ENCODE assay signal across 19 cellular contexts in the genomic region with DNA sequence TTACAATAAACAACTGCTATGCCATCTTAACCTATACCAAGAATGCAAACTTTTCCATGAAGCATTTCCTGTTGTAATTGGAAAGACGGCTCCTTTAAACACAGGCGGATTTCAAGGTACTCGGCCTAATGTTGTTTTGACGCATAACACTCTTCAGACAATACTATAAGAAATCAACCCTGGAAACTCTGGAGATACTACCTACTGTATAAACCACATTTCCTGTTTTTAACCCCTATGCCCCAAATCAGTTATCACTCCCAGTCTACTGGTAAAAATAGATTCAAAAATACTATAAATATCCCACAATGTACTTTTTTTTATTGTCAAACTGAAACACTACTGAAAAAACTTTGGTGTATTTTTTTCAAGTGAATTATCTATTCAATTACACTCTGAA.
A peak's percentile ranks its signal among the peaks of the same experiment; 100 is the strongest.
DNase-seq lines count a peak whose midpoint lies in the region; ATAC-seq, FAIRE-seq and TF ChIP-seq lines count a peak whose summit lies in the region.
"Had no signal": no experiment of that assay in that cellular context is flagged by ENCODE, and none has a peak within 500 bp of the region (broad histone marks: within the 10 kb centered on the region; RNA-seq: fewer than 3 reads in every experiment).

No MANE protein-coding gene starts in this region.

- H3K9ac ChIP-seq in OCI-LY3 (ENCODE audit: low read length) (no peak overlapping the region), GM12878 (ENCODE audit: control insufficient read depth, insufficient read depth, low read length) (no peak overlapping the region)

- H4K20me1 ChIP-seq in OCI-LY3 (ENCODE audit: insufficient read depth, low read length) (no peaks in the 10 kb centered on the region), GM12878 (ENCODE audit: control insufficient read depth, insufficient read depth) (no peaks in the 10 kb centered on the region)

- SMC1A ChIA-PET in GM12878 (lab: Charles Lee; ENCODE audit: uncharacterized antibody, unreplicated experiment): interaction anchor here (0.8 to 1.8 kb wide), 4 partner anchors 8 to 105 kb away, joined by 3 to 5 read pairs (median 4); no protein-coding TSS in a partner anchor

- H3K4me3 Mint-ChIP-seq in activated naive CD4-positive, alpha-beta T cell treated with anti-CD3 and anti-CD28 coated beads, Interleukin-2, amount 10 ng/mL, durations not matched to agents 7 days and 5 days: peak overlapping the region; percentile 7
- H3K4me3 Mint-ChIP-seq: dendritic cell treated with granulocyte-macrophage colony-stimulating factor and Interleukin-4, amounts not matched to agents 40 ng/mL and 50 ng/mL, for 4 days had no signal

- H3K36me3 Mint-ChIP-seq in activated naive CD4-positive, alpha-beta T cell treated with anti-CD3 and anti-CD28 coated beads, Interleukin-2, amount 10 ng/mL, durations not matched to agents 7 days and 5 days: peaks cover 42% of the 10 kb centered on the region

- H3K27ac ChIP-seq in OCI-LY3 (ENCODE audit: low read length) (no peak overlapping the region), GM12878 (ENCODE audit: control insufficient read depth, insufficient read depth) (no peak overlapping the region), lower lobe of right lung (no peak overlapping the region), aorta (ENCODE audit: low read depth in 1 of 2, low read length in 2 of 2) (no peak overlapping the region)
- H3K27ac ChIP-seq: brain microvascular endothelial cell, pancreas had no signal

- TF ChIP-seq EP300 in GM12878 (IDR thresholded peaks at IDR 0.05; ENCODE audit: borderline replicate concordance in 1 of 2, control insufficient read depth in 1 of 2, low read depth in 2 of 2, low read length in 2 of 2): no peak

- H3K27me3 ChIP-seq in OCI-LY3 (ENCODE audit: low read depth, low read length) (no peaks in the 10 kb centered on the region), GM12878 (replicated peaks in 1 of 2; ENCODE audit: control insufficient read depth in 2 of 2, insufficient read depth in 2 of 2, low read length in 1 of 2) (no peaks in the 10 kb centered on the region), lower lobe of right lung (ENCODE audit: low read depth) (no peaks in the 10 kb centered on the region), aorta (ENCODE audit: control insufficient read depth in 1 of 2, insufficient read depth in 2 of 2, low read length in 1 of 2) (no peaks in the 10 kb centered on the region)
- H3K27me3 ChIP-seq: brain microvascular endothelial cell, pancreas had no signal

- ATAC-seq in GM12878: no peak
- no peak for ATAC-seq in lower lobe of right lung
- ATAC-seq in aorta (ENCODE audit: low FRiP score): no peak
- ATAC-seq: left ventricle myocardium superior, pancreas, sciatic nerve had no signal

- H3K9me3 ChIP-seq in OCI-LY3 (ENCODE audit: insufficient read depth, low read length) (no peaks in the 10 kb centered on the region), GM12878 (replicated peaks; ENCODE audit: control insufficient read depth, insufficient read depth, low read length) (no peaks in the 10 kb centered on the region), lower lobe of right lung (no peaks in the 10 kb centered on the region), aorta (ENCODE audit: control insufficient read depth, low read length) (no peaks in the 10 kb centered on the region)
- H3K9me3 ChIP-seq: pancreas had no signal

- DNase-seq in activated naive CD4-positive, alpha-beta T cell treated with anti-CD3 and anti-CD28 coated beads, Interleukin-2, amount 10 ng/mL, durations not matched to agents 7 days and 5 days: no peak
- no peak for DNase-seq in activated naive CD4-positive, alpha-beta T cell treated with Interleukin-2 at 50 U/mL for 16 hours
- no peak for DNase-seq in GM12878 (ENCODE audit: low read depth, low spot score)
- no peak for DNase-seq in NCI-H524 treated with DMSO at 0.1 percent for 48 hours (lab: John Stamatoyannopoulos, UW)
- no peak for DNase-seq in lower lobe of right lung
- no peak for DNase-seq in aorta
- no peak for DNase-seq in NCI-H1694 treated with DMSO at 0.1 percent for 48 hours (lab: John Stamatoyannopoulos, UW)
- DNase-seq: activated gamma-delta T cell treated with Interleukin-2 at 50 U/mL for 16 hours, brain microvascular endothelial cell, DMS 273 treated with DMSO at 0.1 percent for 48 hours, GF-D8, IMR-90, left ventricle myocardium superior, NCI-H1092 treated with DMSO at 0.1 percent for 48 hours, pancreas, SIG-M5 had no signal

- RAD21 ChIA-PET in GM12878 (lab: Charles Lee; ENCODE audit: unreplicated experiment): no interaction called here

- no peak overlapping the region for H2AFZ ChIP-seq in OCI-LY3 (ENCODE audit: low read depth, low read length)
- no peak overlapping the region for H2AFZ ChIP-seq in GM12878 (ENCODE audit: control insufficient read depth, low read depth, low read length)

- no peaks in the 10 kb centered on the region for H3K27me3 Mint-ChIP-seq in activated naive CD4-positive, alpha-beta T cell treated with anti-CD3 and anti-CD28 coated beads, Interleukin-2, amount 10 ng/mL, durations not matched to agents 7 days and 5 days
- H3K27me3 Mint-ChIP-seq: dendritic cell treated with granulocyte-macrophage colony-stimulating factor and Interleukin-4, amounts not matched to agents 40 ng/mL and 50 ng/mL, for 4 days had no signal

- peaks cover 34% of the 10 kb centered on the region for H3K4me1 ChIP-seq in OCI-LY3 (ENCODE audit: low read length)
- peaks cover 7% of the 10 kb centered on the region for H3K4me1 ChIP-seq in GM12878 (ENCODE audit: control insufficient read depth, insufficient read depth, low read length)
- H3K4me1 ChIP-seq in lower lobe of right lung: no peaks in the 10 kb centered on the region
- no peaks in the 10 kb centered on the region for H3K4me1 ChIP-seq in aorta (ENCODE audit: control insufficient read depth in 1 of 2, insufficient read depth in 2 of 2, low read length in 2 of 2)
- H3K4me1 ChIP-seq: pancreas had no signal

- in situ Hi-C loops in GM12878 (cut with MboI): no loop called here

- no peak for FAIRE-seq in GM12878 (lab: Jason Lieb, UNC)
- FAIRE-seq: pancreas had no signal

- H3K4me1 Mint-ChIP-seq in activated naive CD4-positive, alpha-beta T cell treated with anti-CD3 and anti-CD28 coated beads, Interleukin-2, amount 10 ng/mL, durations not matched to agents 7 days and 5 days: peaks cover 99% of the 10 kb centered on the region

- peak overlapping the region; percentile 23 for H3K4me2 ChIP-seq in OCI-LY3 (ENCODE audit: low read length)
- no peak overlapping the region for H3K4me2 ChIP-seq in GM12878 (ENCODE audit: control insufficient read depth, insufficient read depth)

- CTCF ChIA-PET in activated naive CD4-positive, alpha-beta T cell treated with anti-CD3 and anti-CD28 coated beads, Interleukin-2, amount 10 ng/mL, durations not matched to agents 7 days and 5 days (lab: Charles Lee): interaction anchor here (1.3 kb wide), 1 partner anchor 20 kb away, joined by 3 read pairs; no protein-coding TSS in a partner anchor
- CTCF ChIA-PET in GM12878 (lab: Yijun Ruan, JAX): no interaction called here

- TF ChIP-seq CTCF in OCI-LY3 (IDR thresholded peaks at IDR 0.05; ENCODE audit: low read depth, low read length) (no peak), GM12878 (IDR thresholded peaks at IDR 0.05 in 2 of 3, conservative IDR thresholded peaks at IDR 0.05 in 1 of 3; ENCODE audit: control insufficient read depth in 2 of 3, extremely low read depth in 1 of 3, insufficient read depth in 1 of 3, low read depth in 3 of 3, low read length in 3 of 3) (no peak), lower lobe of right lung (IDR thresholded peaks at IDR 0.05) (no peak)

- BruUV-seq in GM12878 (replicated peaks; lab: Mats Ljungman, UMichigan): no TSS peak

- no peak overlapping the region for H3K4me3 ChIP-seq in OCI-LY3 (ENCODE audit: low read length)
- no peak overlapping the region for H3K4me3 ChIP-seq in GM12878
- H3K4me3 ChIP-seq in lower lobe of right lung: no peak overlapping the region
- no peak overlapping the region for H3K4me3 ChIP-seq in aorta (ENCODE audit: low read length in 2 of 2)
- H3K4me3 ChIP-seq: pancreas had no signal

- H3K79me2 ChIP-seq in OCI-LY3 (ENCODE audit: low read length) (no peaks in the 10 kb centered on the region), GM12878 (ENCODE audit: control insufficient read depth, insufficient read depth, low read length) (no peaks in the 10 kb centered on the region)

- intact Hi-C loops in GM12878 (cut with micrococcal nuclease; ENCODE audit: unreplicated experiment): no loop called here
- intact Hi-C loops in lower lobe of right lung (cut with DNase I): no loop called here
- intact Hi-C loops in aorta (cut with DNase I): no loop called here

- POLR2A ChIA-PET in GM12878 (lab: Charles Lee): no interaction called here

- peak overlapping the region; percentile 86 for H3K27ac Mint-ChIP-seq in activated naive CD4-positive, alpha-beta T cell treated with anti-CD3 and anti-CD28 coated beads, Interleukin-2, amount 10 ng/mL, durations not matched to agents 7 days and 5 days
- H3K27ac Mint-ChIP-seq: dendritic cell treated with granulocyte-macrophage colony-stimulating factor and Interleukin-4, amounts not matched to agents 40 ng/mL and 50 ng/mL, for 4 days had no signal

- no peak for TF ChIP-seq POLR2A in GM12878 (IDR thresholded peaks at IDR 0.05; ENCODE audit: low read depth, low read length)

- H3K9me3 Mint-ChIP-seq in activated naive CD4-positive, alpha-beta T cell treated with anti-CD3 and anti-CD28 coated beads, Interleukin-2, amount 10 ng/mL, durations not matched to agents 7 days and 5 days: peaks cover 2% of the 10 kb centered on the region
- H3K9me3 Mint-ChIP-seq: dendritic cell treated with granulocyte-macrophage colony-stimulating factor and Interleukin-4, amounts not matched to agents 40 ng/mL and 50 ng/mL, for 4 days had no signal

- TF ChIP-seq RAD21 in GM12878 (IDR thresholded peaks at IDR 0.05; ENCODE audit: insufficient read depth, low read depth, low read length): no peak

- H3K36me3 ChIP-seq in OCI-LY3 (replicated peaks; ENCODE audit: low read depth, low read length) (no peaks in the 10 kb centered on the region), GM12878 (ENCODE audit: control insufficient read depth in 2 of 2, insufficient read depth in 2 of 2, low read length in 1 of 2) (no peaks in the 10 kb centered on the region), lower lobe of right lung (peaks cover 14% of the 10 kb centered on the region), aorta (ENCODE audit: control insufficient read depth in 1 of 2, insufficient read depth in 2 of 2, low read length in 1 of 2) (peaks cover 0 to 4% of the 10 kb centered on the region in 2 donors)
- H3K36me3 ChIP-seq: pancreas had no signal

- 65% methylated on average over 4 of the region's 4 CpGs for WGBS in GM12878 (ENCODE audit: insufficient coverage, insufficient replicate concordance, low lambda C conversion rate, missing lambda C conversion rate)
- WGBS in aorta, 2 donors: 85 to 92% methylated on average over 4 of the region's 4 CpGs

TF ChIP-seq in GM12878, 131 proteins besides CTCF, POLR2A, EP300 and RAD21 (continues in another document):
- TF ChIP-seq RFX5 (IDR thresholded peaks at IDR 0.05; ENCODE audit: low read depth, low read length): no peak
- no peak for TF ChIP-seq DPF2 (IDR thresholded peaks at IDR 0.05)
- peak; percentile 64; the same call in 1 of the 2 replicates for TF ChIP-seq NFIC (IDR thresholded peaks at IDR 0.05; ENCODE audit: low read depth, low read length)
- TF ChIP-seq KDM1A (IDR thresholded peaks at IDR 0.05; ENCODE audit: borderline replicate concordance): no peak
- TF ChIP-seq RCOR1 (conservative IDR thresholded peaks at IDR 0.05; ENCODE audit: low read depth, low read length): no peak
- no peak for TF ChIP-seq ZNF24 (IDR thresholded peaks at IDR 0.05)
